ENCODE assay signal across 1 cellular context in the genomic region with DNA sequence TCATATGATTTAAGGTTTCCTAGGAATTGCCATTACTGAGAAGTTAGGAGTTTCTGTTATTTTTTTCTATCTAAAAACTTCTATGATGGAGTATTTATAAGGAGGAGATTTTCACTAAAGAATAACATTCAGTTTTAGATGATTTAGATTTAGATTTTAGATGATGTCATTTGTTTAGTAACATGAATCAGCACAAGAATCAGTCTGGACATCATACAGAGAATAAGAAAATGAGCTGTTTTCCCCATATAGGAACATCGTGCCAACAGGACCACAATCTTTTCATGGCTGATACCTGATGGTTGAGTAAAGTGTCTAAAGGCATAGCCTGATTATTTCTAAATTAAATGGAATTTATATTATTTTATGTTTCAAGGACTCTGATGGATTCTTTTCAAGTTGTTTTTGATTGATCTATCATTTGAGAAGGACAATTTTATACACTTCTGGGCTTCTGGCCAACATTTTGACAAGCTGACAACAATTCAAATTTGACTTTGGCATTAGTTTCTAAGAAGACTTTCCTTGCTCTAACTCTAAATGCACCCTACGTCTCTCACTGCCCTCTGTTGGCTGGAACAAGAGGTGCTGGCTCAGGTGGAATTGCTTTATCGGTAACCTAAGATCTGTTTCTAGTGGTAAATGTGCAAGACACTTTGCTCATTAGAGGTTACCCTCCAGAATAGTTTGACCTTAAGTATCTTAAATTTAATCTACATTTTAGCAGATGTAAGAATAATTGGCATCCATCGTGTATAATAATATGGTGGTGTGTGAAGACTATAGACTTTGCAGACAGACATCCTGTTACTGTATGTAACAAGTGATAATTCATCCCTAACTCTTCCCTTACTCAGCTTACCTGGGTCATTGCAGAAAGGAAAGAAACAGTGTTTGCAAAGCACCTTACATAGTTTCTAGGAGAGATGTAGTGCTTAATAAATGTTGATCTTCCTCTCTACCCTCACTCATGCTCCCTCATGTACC.
TF ChIP-seq lines count a peak whose summit lies in the region.

No MANE protein-coding gene starts in this region.

TF ChIP-seq in GM23338, 12 proteins besides CTCF, POLR2A, EP300 and RAD21 (continued from another document):
- TF ChIP-seq, protein P1, sequence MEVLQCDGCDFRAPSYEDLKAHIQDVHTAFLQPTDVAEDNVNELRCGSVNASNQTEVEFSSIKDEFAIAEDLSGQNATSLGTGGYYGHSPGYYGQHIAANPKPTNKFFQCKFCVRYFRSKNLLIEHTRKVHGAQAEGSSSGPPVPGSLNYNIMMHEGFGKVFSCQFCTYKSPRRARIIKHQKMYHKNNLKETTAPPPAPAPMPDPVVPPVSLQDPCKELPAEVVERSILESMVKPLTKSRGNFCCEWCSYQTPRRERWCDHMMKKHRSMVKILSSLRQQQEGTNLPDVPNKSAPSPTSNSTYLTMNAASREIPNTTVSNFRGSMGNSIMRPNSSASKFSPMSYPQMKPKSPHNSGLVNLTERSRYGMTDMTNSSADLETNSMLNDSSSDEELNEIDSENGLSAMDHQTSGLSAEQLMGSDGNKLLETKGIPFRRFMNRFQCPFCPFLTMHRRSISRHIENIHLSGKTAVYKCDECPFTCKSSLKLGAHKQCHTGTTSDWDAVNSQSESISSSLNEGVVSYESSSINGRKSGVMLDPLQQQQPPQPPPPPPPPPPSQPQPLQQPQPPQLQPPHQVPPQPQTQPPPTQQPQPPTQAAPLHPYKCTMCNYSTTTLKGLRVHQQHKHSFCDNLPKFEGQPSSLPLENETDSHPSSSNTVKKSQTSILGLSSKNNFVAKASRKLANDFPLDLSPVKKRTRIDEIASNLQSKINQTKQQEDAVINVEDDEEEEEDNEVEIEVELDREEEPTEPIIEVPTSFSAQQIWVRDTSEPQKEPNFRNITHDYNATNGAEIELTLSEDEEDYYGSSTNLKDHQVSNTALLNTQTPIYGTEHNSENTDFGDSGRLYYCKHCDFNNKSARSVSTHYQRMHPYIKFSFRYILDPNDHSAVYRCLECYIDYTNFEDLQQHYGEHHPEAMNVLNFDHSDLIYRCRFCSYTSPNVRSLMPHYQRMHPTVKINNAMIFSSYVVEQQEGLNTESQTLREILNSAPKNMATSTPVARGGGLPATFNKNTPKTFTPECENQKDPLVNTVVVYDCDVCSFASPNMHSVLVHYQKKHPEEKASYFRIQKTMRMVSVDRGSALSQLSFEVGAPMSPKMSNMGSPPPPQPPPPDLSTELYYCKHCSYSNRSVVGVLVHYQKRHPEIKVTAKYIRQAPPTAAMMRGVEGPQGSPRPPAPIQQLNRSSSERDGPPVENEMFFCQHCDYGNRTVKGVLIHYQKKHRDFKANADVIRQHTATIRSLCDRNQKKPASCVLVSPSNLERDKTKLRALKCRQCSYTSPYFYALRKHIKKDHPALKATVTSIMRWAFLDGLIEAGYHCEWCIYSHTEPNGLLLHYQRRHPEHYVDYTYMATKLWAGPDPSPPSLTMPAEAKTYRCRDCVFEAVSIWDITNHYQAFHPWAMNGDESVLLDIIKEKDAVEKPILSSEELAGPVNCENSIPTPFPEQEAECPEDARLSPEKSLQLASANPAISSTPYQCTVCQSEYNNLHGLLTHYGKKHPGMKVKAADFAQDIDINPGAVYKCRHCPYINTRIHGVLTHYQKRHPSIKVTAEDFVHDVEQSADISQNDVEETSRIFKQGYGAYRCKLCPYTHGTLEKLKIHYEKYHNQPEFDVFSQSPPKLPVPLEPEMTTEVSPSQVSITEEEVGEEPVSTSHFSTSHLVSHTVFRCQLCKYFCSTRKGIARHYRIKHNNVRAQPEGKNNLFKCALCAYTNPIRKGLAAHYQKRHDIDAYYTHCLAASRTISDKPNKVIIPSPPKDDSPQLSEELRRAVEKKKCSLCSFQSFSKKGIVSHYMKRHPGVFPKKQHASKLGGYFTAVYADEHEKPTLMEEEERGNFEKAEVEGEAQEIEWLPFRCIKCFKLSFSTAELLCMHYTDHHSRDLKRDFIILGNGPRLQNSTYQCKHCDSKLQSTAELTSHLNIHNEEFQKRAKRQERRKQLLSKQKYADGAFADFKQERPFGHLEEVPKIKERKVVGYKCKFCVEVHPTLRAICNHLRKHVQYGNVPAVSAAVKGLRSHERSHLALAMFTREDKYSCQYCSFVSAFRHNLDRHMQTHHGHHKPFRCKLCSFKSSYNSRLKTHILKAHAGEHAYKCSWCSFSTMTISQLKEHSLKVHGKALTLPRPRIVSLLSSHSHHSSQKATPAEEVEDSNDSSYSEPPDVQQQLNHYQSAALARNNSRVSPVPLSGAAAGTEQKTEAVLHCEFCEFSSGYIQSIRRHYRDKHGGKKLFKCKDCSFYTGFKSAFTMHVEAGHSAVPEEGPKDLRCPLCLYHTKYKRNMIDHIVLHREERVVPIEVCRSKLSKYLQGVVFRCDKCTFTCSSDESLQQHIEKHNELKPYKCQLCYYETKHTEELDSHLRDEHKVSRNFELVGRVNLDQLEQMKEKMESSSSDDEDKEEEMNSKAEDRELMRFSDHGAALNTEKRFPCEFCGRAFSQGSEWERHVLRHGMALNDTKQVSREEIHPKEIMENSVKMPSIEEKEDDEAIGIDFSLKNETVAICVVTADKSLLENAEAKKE (CRISPR knock-in tag; IDR thresholded peaks at IDR 0.05): no peak
- TF ChIP-seq NANOG (IDR thresholded peaks at IDR 0.05; ENCODE audit: borderline replicate concordance): no peak
- no peak for TF ChIP-seq JUNB (IDR thresholded peaks at IDR 0.05; ENCODE audit: unreplicated experiment)
- TF ChIP-seq EZH2phosphoT487 (IDR thresholded peaks at IDR 0.05; ENCODE audit: unreplicated experiment): no peak
